8 cellular contexts compared by ENCODE assay signal in genomic region chr5:139746691-139747582, GRCh38. TPM values are rescaled to one million over a fixed set of nuclear protein-coding genes. Genes with fewer than 3 reads are reported as not detected.
DNase-seq lines count a peak whose midpoint lies in the region; ATAC-seq and TF ChIP-seq lines count a peak whose summit lies in the region.

No MANE protein-coding gene starts in this region.

- no peaks in the 10 kb centered on the region for H3K36me3 Mint-ChIP-seq in activated CD4-positive, alpha-beta memory T cell treated with anti-CD3 and anti-CD28 coated beads for 36 hours
- peaks cover 23% of the 10 kb centered on the region for H3K36me3 Mint-ChIP-seq in effector memory CD8-positive, alpha-beta T cell (ENCODE audit: insufficient read depth)
- H3K36me3 Mint-ChIP-seq in natural killer cell treated with Interleukin-12 subunit alpha and Interleukin-12 subunit beta and Interleukin-15 and Interleukin-18, amount 100 ng/mL, for 72 hours, result no peaks in the 10 kb centered on the region

- peaks cover 10% of the 10 kb centered on the region for H3K27me3 Mint-ChIP-seq in activated CD4-positive, alpha-beta memory T cell treated with anti-CD3 and anti-CD28 coated beads for 36 hours
- H3K27me3 Mint-ChIP-seq in effector memory CD8-positive, alpha-beta T cell, result no peaks in the 10 kb centered on the region
- no peaks in the 10 kb centered on the region for H3K27me3 Mint-ChIP-seq in natural killer cell treated with Interleukin-12 subunit alpha and Interleukin-12 subunit beta and Interleukin-15 and Interleukin-18, amount 100 ng/mL, for 72 hours

- H3K4me1 ChIP-seq in HUES64 (ENCODE audit: insufficient read depth, low read length) (peaks cover 34% of the 10 kb centered on the region), stomach smooth muscle (ENCODE audit: control insufficient read depth, insufficient read depth, low read length) (peaks cover 35% of the 10 kb centered on the region)

- peak; percentile 79 for ATAC-seq in effector memory CD8-positive, alpha-beta T cell (replicated peaks)
- ATAC-seq in natural killer cell treated with Interleukin-12 subunit alpha and Interleukin-12 subunit beta and Interleukin-15 and Interleukin-18, amount 100 ng/mL, for 72 hours, result peak; percentile 80 to 88
- ATAC-seq in GM19324 (IDR thresholded peaks at IDR 0.05; ENCODE audit: low FRiP score, unreplicated experiment), result no peak

- H3K27me3 ChIP-seq in HUES64 (ENCODE audit: insufficient read depth, low read length) (peaks cover 55% of the 10 kb centered on the region), stomach smooth muscle (ENCODE audit: control insufficient read depth in 1 of 2, insufficient read depth in 2 of 2, low read length in 2 of 2) (peaks cover 12 to 21% of the 10 kb centered on the region in 2 donors)

- peak; percentile 42 for TF ChIP-seq POLR2A in GM19099 (IDR thresholded peaks at IDR 0.05; ENCODE audit: extremely low read depth, insufficient read length, low read depth)

- H3K9ac ChIP-seq in HUES64 (ENCODE audit: low read depth, low read length), result 0 out of 2 replicates have a peak overlapping the region, but pooled peaks have one; percentile 10
- H3K9ac ChIP-seq in stomach smooth muscle (ENCODE audit: low read length in 2 of 2), result peak overlapping the region in 1 of 2 donors; percentile 45

- WGBS in HUES64, result under 1% methylated on average over 43 of the region's 44 CpGs

- H3K27ac ChIP-seq in HUES64 (ENCODE audit: low read depth, low read length) (no peak overlapping the region), stomach smooth muscle (ENCODE audit: low read length) (no peak overlapping the region)

- H3K9me3 ChIP-seq in HUES64 (ENCODE audit: insufficient read depth, low read depth, low read length) (no peaks in the 10 kb centered on the region), stomach smooth muscle (ENCODE audit: control insufficient read depth in 2 of 2, low read length in 2 of 2) (no peaks in the 10 kb centered on the region)

- CTCF ChIA-PET in activated CD4-positive, alpha-beta memory T cell treated with anti-CD3 and anti-CD28 coated beads for 36 hours (lab: Charles Lee), result interaction anchor here (0.8 to 11.8 kb wide), 3 partner anchors 21 to 221 kb away, joined by 3 to 106 read pairs (median 3); no protein-coding TSS in a partner anchor

- no peaks in the 10 kb centered on the region for H3K9me3 Mint-ChIP-seq in activated CD4-positive, alpha-beta memory T cell treated with anti-CD3 and anti-CD28 coated beads for 36 hours
- H3K9me3 Mint-ChIP-seq in effector memory CD8-positive, alpha-beta T cell, result no peaks in the 10 kb centered on the region
- H3K9me3 Mint-ChIP-seq in natural killer cell treated with Interleukin-12 subunit alpha and Interleukin-12 subunit beta and Interleukin-15 and Interleukin-18, amount 100 ng/mL, for 72 hours, result no peaks in the 10 kb centered on the region

- peak overlapping the region; percentile 52 for H3K27ac Mint-ChIP-seq in activated CD4-positive, alpha-beta memory T cell treated with anti-CD3 and anti-CD28 coated beads for 36 hours
- peak overlapping the region; percentile 89 to 93 for H3K27ac Mint-ChIP-seq in effector memory CD8-positive, alpha-beta T cell
- peak overlapping the region; percentile 58 to 85 for H3K27ac Mint-ChIP-seq in natural killer cell treated with Interleukin-12 subunit alpha and Interleukin-12 subunit beta and Interleukin-15 and Interleukin-18, amount 100 ng/mL, for 72 hours

- peak; percentile 52 for DNase-seq in Ammon's horn (ENCODE audit: low spot score)
- DNase-seq in activated CD4-positive, alpha-beta memory T cell treated with anti-CD3 and anti-CD28 coated beads for 36 hours, result peak; percentile 83
- peak; percentile 75 to 82 (median 76) for DNase-seq in effector memory CD8-positive, alpha-beta T cell
- DNase-seq in natural killer cell treated with Interleukin-12 subunit alpha and Interleukin-12 subunit beta and Interleukin-15 and Interleukin-18, amount 100 ng/mL, for 72 hours (ENCODE audit: low spot score), result peak; percentile 93

- H3K36me3 ChIP-seq in HUES64 (ENCODE audit: insufficient read depth, low read length) (no peaks in the 10 kb centered on the region), stomach smooth muscle (ENCODE audit: control insufficient read depth in 2 of 2, insufficient read depth in 2 of 2, low read length in 2 of 2) (no peaks in the 10 kb centered on the region)

- peak overlapping the region; percentile 68 for H3K4me3 Mint-ChIP-seq in activated CD4-positive, alpha-beta memory T cell treated with anti-CD3 and anti-CD28 coated beads for 36 hours
- peak overlapping the region; percentile 86 to 87 for H3K4me3 Mint-ChIP-seq in effector memory CD8-positive, alpha-beta T cell
- H3K4me3 Mint-ChIP-seq in natural killer cell treated with Interleukin-12 subunit alpha and Interleukin-12 subunit beta and Interleukin-15 and Interleukin-18, amount 100 ng/mL, for 72 hours, result peak overlapping the region; percentile 90

- intact Hi-C loops in activated CD4-positive, alpha-beta memory T cell treated with anti-CD3 and anti-CD28 coated beads for 36 hours (cut with micrococcal nuclease), result loop anchor here (2.0 to 5.0 kb wide), 5 partner anchors 36 to 345 kb away; partner anchors contain the start of genes SPATA24 and UBE2D2

- H3K4me1 Mint-ChIP-seq in activated CD4-positive, alpha-beta memory T cell treated with anti-CD3 and anti-CD28 coated beads for 36 hours (ENCODE audit: low read depth), result peaks cover 21% of the 10 kb centered on the region
- H3K4me1 Mint-ChIP-seq in effector memory CD8-positive, alpha-beta T cell (ENCODE audit: low read depth in 2 of 2), result peaks cover 19 to 25% of the 10 kb centered on the region in 2 donors
- peaks cover 31 to 44% of the 10 kb centered on the region in 2 donors for H3K4me1 Mint-ChIP-seq in natural killer cell treated with Interleukin-12 subunit alpha and Interleukin-12 subunit beta and Interleukin-15 and Interleukin-18, amount 100 ng/mL, for 72 hours (ENCODE audit: low read depth in 2 of 2)

- H3K4me3 ChIP-seq in HUES64 (ENCODE audit: low read length), result peak overlapping the region; percentile 53
- H3K4me3 ChIP-seq in stomach smooth muscle (ENCODE audit: low read length in 2 of 2), result peak overlapping the region; percentile 72 to 73

- POLR2A ChIA-PET in activated CD4-positive, alpha-beta memory T cell treated with anti-CD3 and anti-CD28 coated beads for 36 hours (lab: Charles Lee), result interaction anchor here (0.7 to 1.5 kb wide), 3 partner anchors 17 to 111 kb away, joined by 3 to 7 read pairs (median 3); no protein-coding TSS in a partner anchor

RNA-seq across cellular contexts. Expression of gene PSD2, which starts 48.7 kb away (rescaled TPM):
- 0.05 TPM for polyA plus RNA-seq in HUES64 (2013, experiment 1 of 2)
- 0.32 TPM for polyA plus RNA-seq in HUES64 (2013, experiment 2 of 2)
- not detected for total RNA-seq in activated CD4-positive, alpha-beta memory T cell treated with anti-CD3 and anti-CD28 coated beads for 36 hours
- not detected for total RNA-seq in natural killer cell treated with Interleukin-12 subunit alpha and Interleukin-12 subunit beta and Interleukin-15 and Interleukin-18, amount 100 ng/mL, for 72 hours
